In genomic region chr2:126664639-126665038, GRCh38 we compare ENCODE assay signal across 10 cellular contexts. TPM values are rescaled to one million over a fixed set of nuclear protein-coding genes. Genes with fewer than 3 reads are reported as not detected.
DNase-seq lines count a peak whose midpoint lies in the region; ATAC-seq and TF ChIP-seq lines count a peak whose summit lies in the region.
"Had no signal": no experiment of that assay in that cellular context is flagged by ENCODE, and none has a peak within 500 bp of the region (broad histone marks: within the 10 kb centered on the region; RNA-seq: fewer than 3 reads in every experiment).

No MANE protein-coding gene starts in this region.

- TF ChIP-seq POLR2A in right lobe of liver (IDR thresholded peaks at IDR 0.05) = no peak

- H3K27ac ChIP-seq in right lobe of liver = no peak overlapping the region

- no peak for TF ChIP-seq CTCF in right lobe of liver (IDR thresholded peaks at IDR 0.05)

- H3K27ac Mint-ChIP-seq in stimulated activated naive CD8-positive, alpha-beta T cell treated with anti-CD3 and anti-CD28 coated beads, Interleukin-15, Interleukin-2, amounts not matched to agents 100 ng/mL and 50 ng/mL, for 24 hours = peak overlapping the region; percentile 99
- H3K27ac Mint-ChIP-seq in activated T-cell treated with anti-CD3 and anti-CD28 coated beads, Interleukin-2, amount 50 U/mL, for 72 hours = peak overlapping the region; percentile 97

- H3K27me3 ChIP-seq in right lobe of liver = no peaks in the 10 kb centered on the region

- DNase-seq in stimulated activated naive CD8-positive, alpha-beta T cell treated with anti-CD3 and anti-CD28 coated beads, Interleukin-15, Interleukin-2, amounts not matched to agents 100 U/mL and 50 U/mL, for 24 hours = no peak
- DNase-seq in activated T-cell treated with anti-CD3 and anti-CD28 coated beads, Interleukin-2, amount 50 U/mL, for 72 hours = no peak
- no peak for DNase-seq in stimulated activated CD4-positive, alpha-beta T cell treated with anti-CD3 and anti-CD28 coated beads, Interleukin-4, amount 100 ng/mL, for 24 hours
- DNase-seq in right lobe of liver (no peak), NCI-H2107 (lab: John Stamatoyannopoulos, UW) (no peak)
- DNase-seq in stimulated activated CD4-positive, alpha-beta T cell treated with anti-CD3 and anti-CD28 coated beads, Interleukin-2, amount 100 ng/mL, for 24 hours = no peak
- DNase-seq: amniotic stem cell, COR-L47 had no signal

- no peaks in the 10 kb centered on the region for H3K27me3 Mint-ChIP-seq in stimulated activated naive CD8-positive, alpha-beta T cell treated with anti-CD3 and anti-CD28 coated beads, Interleukin-15, Interleukin-2, amounts not matched to agents 100 ng/mL and 50 ng/mL, for 24 hours
- H3K27me3 Mint-ChIP-seq in activated T-cell treated with anti-CD3 and anti-CD28 coated beads, Interleukin-2, amount 50 U/mL, for 72 hours (ENCODE audit: low read depth) = no peaks in the 10 kb centered on the region

- H3K4me3 Mint-ChIP-seq in stimulated activated naive CD8-positive, alpha-beta T cell treated with anti-CD3 and anti-CD28 coated beads, Interleukin-15, Interleukin-2, amounts not matched to agents 100 ng/mL and 50 ng/mL, for 24 hours = peak overlapping the region; percentile 73
- peak overlapping the region; percentile 79 to 89 for H3K4me3 Mint-ChIP-seq in activated T-cell treated with anti-CD3 and anti-CD28 coated beads, Interleukin-2, amount 50 U/mL, for 72 hours

- H3K9me3 ChIP-seq in right lobe of liver = no peaks in the 10 kb centered on the region

- H3K4me3 ChIP-seq in right lobe of liver = no peak overlapping the region

- peaks cover 64% of the 10 kb centered on the region for H3K36me3 Mint-ChIP-seq in stimulated activated naive CD8-positive, alpha-beta T cell treated with anti-CD3 and anti-CD28 coated beads, Interleukin-15, Interleukin-2, amounts not matched to agents 100 ng/mL and 50 ng/mL, for 24 hours (ENCODE audit: low read depth)
- H3K36me3 Mint-ChIP-seq in activated T-cell treated with anti-CD3 and anti-CD28 coated beads, Interleukin-2, amount 50 U/mL, for 72 hours (ENCODE audit: insufficient read depth in 2 of 2) = peaks cover 0 to 9% of the 10 kb centered on the region in 2 donors

- peaks cover 0 to 8% (median 0%) of the 10 kb centered on the region in 4 donors for H3K4me1 ChIP-seq in right lobe of liver

- peaks cover 94% of the 10 kb centered on the region for H3K4me1 Mint-ChIP-seq in stimulated activated naive CD8-positive, alpha-beta T cell treated with anti-CD3 and anti-CD28 coated beads, Interleukin-15, Interleukin-2, amounts not matched to agents 100 ng/mL and 50 ng/mL, for 24 hours (ENCODE audit: low read depth)
- H3K4me1 Mint-ChIP-seq in activated T-cell treated with anti-CD3 and anti-CD28 coated beads, Interleukin-2, amount 50 U/mL, for 72 hours (ENCODE audit: low read depth) = peaks cover 86% of the 10 kb centered on the region

- WGBS in right lobe of liver (ENCODE audit: insufficient coverage, low coverage, low lambda C conversion rate, missing lambda C conversion rate) = no CpG with 5 or more reads among the region's 2 CpGs

- intact Hi-C loops in right lobe of liver (cut with DNase I) = no loop called here

- H3K9me3 Mint-ChIP-seq in stimulated activated naive CD8-positive, alpha-beta T cell treated with anti-CD3 and anti-CD28 coated beads, Interleukin-15, Interleukin-2, amounts not matched to agents 100 ng/mL and 50 ng/mL, for 24 hours = no peaks in the 10 kb centered on the region
- H3K9me3 Mint-ChIP-seq in activated T-cell treated with anti-CD3 and anti-CD28 coated beads, Interleukin-2, amount 50 U/mL, for 72 hours = no peaks in the 10 kb centered on the region

- no peak for ATAC-seq in stimulated activated naive CD8-positive, alpha-beta T cell treated with anti-CD3 and anti-CD28 coated beads, Interleukin-15, Interleukin-2, amounts not matched to agents 100 U/mL and 50 U/mL, for 24 hours
- ATAC-seq in HG02970 (IDR thresholded peaks at IDR 0.05; ENCODE audit: low FRiP score, unreplicated experiment) (peak; percentile 28), right lobe of liver (no peak)
- peak; percentile 1 to 3 for ATAC-seq in activated T-cell treated with anti-CD3 and anti-CD28 coated beads, Interleukin-2, amount 50 U/mL, for 72 hours (replicated peaks in 1 of 2)

- H3K36me3 ChIP-seq in right lobe of liver = no peaks in the 10 kb centered on the region

RNA-seq across cellular contexts. Expression of gene GYPC, which starts 8.7 kb away (rescaled TPM):
- total RNA-seq in activated T-cell treated with anti-CD3 and anti-CD28 coated beads, Interleukin-2, amount 50 U/mL, for 72 hours = 100 to 1,000 TPM; 144 to 148 TPM
- 10 to 100 TPM in 1 of 6 experiments, 1 to 10 TPM in 5; 2.9 to 17.2 (median 8.1) TPM for total RNA-seq in right lobe of liver

Comparison
In these comparisons a context has a peak if more than half of its experiments do, and no peak if none do; other contexts are left out.
1. ATAC-seq: peak in HG02970 (single experiment) and activated T-cell treated with anti-CD3 and anti-CD28 coated beads, Interleukin-2, amount 50 U/mL, for 72 hours (2 of 2); none in stimulated activated naive CD8-positive, alpha-beta T cell treated with anti-CD3 and anti-CD28 coated beads, Interleukin-15, Interleukin-2, amounts not matched to agents 100 U/mL and 50 U/mL, for 24 hours (single experiment) and right lobe of liver (0 of 4).
2. RNA of gene GYPC, which starts 8.7 kb away (total RNA-seq): 144 to 148 TPM in activated T-cell treated with anti-CD3 and anti-CD28 coated beads, Interleukin-2, amount 50 U/mL, for 72 hours; 2.9 to 17.2 TPM in right lobe of liver; every median in the first group is over 4 times any median in the second.